8 cellular contexts compared by ENCODE assay signal in the genomic region with DNA sequence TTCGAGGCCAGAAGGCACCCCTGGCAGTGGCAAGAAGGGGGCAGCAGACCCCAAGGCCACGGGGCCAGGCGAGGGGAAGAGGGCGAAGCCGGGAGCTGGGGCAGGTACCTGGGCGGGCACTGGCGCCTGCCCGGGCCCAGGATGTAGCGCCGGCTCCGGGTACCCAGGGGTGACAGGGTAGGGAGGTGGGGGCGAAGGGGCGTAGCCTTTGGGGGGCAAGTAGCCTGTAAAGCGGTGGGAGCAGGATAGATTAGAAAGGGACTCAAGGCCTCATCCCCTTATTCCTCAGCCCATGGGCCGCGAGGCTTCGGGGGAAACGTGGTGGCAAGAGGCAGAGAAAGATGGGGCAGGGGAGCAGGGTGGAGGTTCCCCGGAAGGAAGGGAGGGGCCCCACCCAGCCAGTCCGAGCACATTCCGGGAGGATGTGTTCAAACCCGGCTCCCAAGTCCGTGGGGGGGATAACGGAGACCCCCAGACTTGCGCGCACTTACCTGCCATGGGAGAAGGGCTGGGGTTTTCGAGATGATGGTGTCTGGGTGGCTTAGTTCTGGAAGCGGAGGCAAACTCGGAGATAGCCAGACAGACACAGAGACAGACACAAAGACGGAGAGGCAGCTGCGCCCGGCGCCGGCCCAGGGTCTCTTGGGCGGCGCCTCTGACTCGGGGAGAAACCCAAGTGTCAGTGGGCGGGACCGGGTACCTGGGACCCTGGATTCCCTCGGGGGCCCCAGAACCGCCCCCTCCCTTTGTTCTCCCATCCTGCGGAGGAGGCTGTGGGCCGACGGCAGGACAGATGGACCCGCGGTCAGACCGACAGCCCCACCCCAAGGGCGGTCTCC.
DNase-seq lines count a peak whose midpoint lies in the region; ATAC-seq and TF ChIP-seq lines count a peak whose summit lies in the region.

No MANE protein-coding gene starts in this region.

- peak; percentile 15 for TF ChIP-seq CTCF in choroid plexus epithelial cell (conservative IDR thresholded peaks at IDR 0.05; ENCODE audit: low read depth, low read length)

- H3K4me1 Mint-ChIP-seq in T-helper 2 cell treated with Interferon-gamma antibody and Interleukin-4, amounts not matched to agents 5 μg/mL and 100 μg/mL, for 36 hours (ENCODE audit: low read depth) = peaks cover 20% of the 10 kb centered on the region
- H3K4me1 Mint-ChIP-seq in memory B cell = peaks cover 14% of the 10 kb centered on the region
- peaks cover 13 to 20% of the 10 kb centered on the region in 2 donors for H3K4me1 Mint-ChIP-seq in stimulated activated naive B cell treated with anti-CD40 and anti-IgM and Interleukin-4, amounts not matched to agents 10 μg/mL and 1 μg/mL and 100 μg/mL, for 72 hours

- H3K9me3 Mint-ChIP-seq in T-helper 2 cell treated with Interferon-gamma antibody and Interleukin-4, amounts not matched to agents 5 μg/mL and 100 μg/mL, for 36 hours = no peaks in the 10 kb centered on the region
- no peaks in the 10 kb centered on the region for H3K9me3 Mint-ChIP-seq in memory B cell
- H3K9me3 Mint-ChIP-seq in stimulated activated naive B cell treated with anti-CD40 and anti-IgM and Interleukin-4, amounts not matched to agents 10 μg/mL and 1 μg/mL and 100 μg/mL, for 72 hours = no peaks in the 10 kb centered on the region

- peak overlapping the region; percentile 97 for H3K4me3 Mint-ChIP-seq in T-helper 2 cell treated with Interferon-gamma antibody and Interleukin-4, amounts not matched to agents 5 μg/mL and 100 μg/mL, for 36 hours
- H3K4me3 Mint-ChIP-seq in memory B cell = peak overlapping the region; percentile 93
- H3K4me3 Mint-ChIP-seq in stimulated activated naive B cell treated with anti-CD40 and anti-IgM and Interleukin-4, amounts not matched to agents 10 μg/mL and 1 μg/mL and 100 μg/mL, for 72 hours = peak overlapping the region; percentile 79 to 93

- peak overlapping the region; percentile 85 for H3K4me3 ChIP-seq in choroid plexus epithelial cell (ENCODE audit: low read depth, low read length)

- peak overlapping the region; percentile 89 for H3K27ac Mint-ChIP-seq in T-helper 2 cell treated with Interferon-gamma antibody and Interleukin-4, amounts not matched to agents 5 μg/mL and 100 μg/mL, for 36 hours
- peak overlapping the region; percentile 81 for H3K27ac Mint-ChIP-seq in memory B cell
- H3K27ac Mint-ChIP-seq in stimulated activated naive B cell treated with anti-CD40 and anti-IgM and Interleukin-4, amounts not matched to agents 10 μg/mL and 1 μg/mL and 100 μg/mL, for 72 hours = peak overlapping the region; percentile 92

- peaks cover 38% of the 10 kb centered on the region for H3K36me3 Mint-ChIP-seq in T-helper 2 cell treated with Interferon-gamma antibody and Interleukin-4, amounts not matched to agents 5 μg/mL and 100 μg/mL, for 36 hours (ENCODE audit: low read depth)
- H3K36me3 Mint-ChIP-seq in memory B cell = peaks cover 10% of the 10 kb centered on the region
- H3K36me3 Mint-ChIP-seq in stimulated activated naive B cell treated with anti-CD40 and anti-IgM and Interleukin-4, amounts not matched to agents 10 μg/mL and 1 μg/mL and 100 μg/mL, for 72 hours = peaks cover 26 to 38% of the 10 kb centered on the region in 2 donors

- DNase-seq in CD1c-positive myeloid dendritic cell (ENCODE audit: extremely low spot score) = peak; percentile 36
- DNase-seq in T-helper 2 cell treated with Interferon-gamma antibody and Interleukin-4, amounts not matched to agents 5 μg/mL and 100 μg/mL, for 36 hours (ENCODE audit: low spot score) = peak; percentile 24
- peak; percentile 25 for DNase-seq in choroid plexus epithelial cell (ENCODE audit: low read depth)
- DNase-seq in memory B cell (ENCODE audit: low spot score in 2 of 2) = no peak
- DNase-seq in stimulated activated naive B cell treated with anti-CD40 and anti-IgM and Interleukin-4, amounts not matched to agents 10 μg/mL and 1 μg/mL and 100 μg/mL, for 72 hours = no peak
- DNase-seq in COR-L47 (lab: John Stamatoyannopoulos, UW) = no peak

- ATAC-seq in GM19372 (IDR thresholded peaks at IDR 0.05; ENCODE audit: low read depth, unreplicated experiment) (peak; percentile 39), HG03558 (IDR thresholded peaks at IDR 0.05; ENCODE audit: extremely low read depth, unreplicated experiment) (peak; percentile 13), memory B cell (ENCODE audit: low read depth) (peak; percentile 74)
- peak; percentile 54 to 55 for ATAC-seq in stimulated activated naive B cell treated with anti-CD40 and anti-IgM and Interleukin-4, amounts not matched to agents 10 μg/mL and 1 μg/mL and 100 μg/mL, for 72 hours (replicated peaks)

- no peaks in the 10 kb centered on the region for H3K27me3 Mint-ChIP-seq in T-helper 2 cell treated with Interferon-gamma antibody and Interleukin-4, amounts not matched to agents 5 μg/mL and 100 μg/mL, for 36 hours (ENCODE audit: low read depth)
- no peaks in the 10 kb centered on the region for H3K27me3 Mint-ChIP-seq in memory B cell
- H3K27me3 Mint-ChIP-seq in stimulated activated naive B cell treated with anti-CD40 and anti-IgM and Interleukin-4, amounts not matched to agents 10 μg/mL and 1 μg/mL and 100 μg/mL, for 72 hours = no peaks in the 10 kb centered on the region

Comparison
In these comparisons a context has a peak if more than half of its experiments do, and no peak if none do; other contexts are left out.
1. DNase-seq: peak in CD1c-positive myeloid dendritic cell (single experiment), T-helper 2 cell treated with Interferon-gamma antibody and Interleukin-4, amounts not matched to agents 5 μg/mL and 100 μg/mL, for 36 hours (single experiment) and choroid plexus epithelial cell (single experiment); none in memory B cell (0 of 2), stimulated activated naive B cell treated with anti-CD40 and anti-IgM and Interleukin-4, amounts not matched to agents 10 μg/mL and 1 μg/mL and 100 μg/mL, for 72 hours (single experiment) and COR-L47 (single experiment).
2. ATAC-seq: peak in every context shown above with its lines; median percentile 74 in memory B cell; 54 in stimulated activated naive B cell treated with anti-CD40 and anti-IgM and Interleukin-4, amounts not matched to agents 10 μg/mL and 1 μg/mL and 100 μg/mL, for 72 hours; 39 in GM19372; 13 in HG03558.
3. Peak in every context shown above with its lines, with median percentiles within 50 percentile points of each other: H3K27ac Mint-ChIP-seq and H3K4me3 Mint-ChIP-seq.